In the genomic region with DNA sequence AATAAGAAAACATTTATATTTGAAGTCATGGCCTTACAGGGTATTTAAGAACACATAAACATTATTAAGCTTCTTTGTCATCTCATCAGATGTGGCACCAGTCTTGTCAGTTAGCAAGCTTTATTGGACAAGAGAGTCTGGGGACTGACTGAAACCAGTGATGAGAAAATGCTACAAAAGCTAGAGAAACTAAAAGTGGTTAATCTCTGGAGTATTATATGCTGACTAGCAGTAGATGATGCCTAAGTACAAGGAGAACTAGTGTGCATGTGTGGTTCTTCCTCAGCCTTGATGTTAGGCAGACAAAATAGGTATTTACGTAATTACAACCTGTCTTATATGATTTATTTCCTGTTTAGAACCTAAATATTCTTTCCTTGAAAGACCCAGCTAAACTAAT, we compare ENCODE assay signal across 18 cellular contexts.
DNase-seq lines count a peak whose midpoint lies in the region; ATAC-seq, FAIRE-seq and TF ChIP-seq lines count a peak whose summit lies in the region.
"Had no signal": no experiment of that assay in that cellular context is flagged by ENCODE, and none has a peak within 500 bp of the region (broad histone marks: within the 10 kb centered on the region; RNA-seq: fewer than 3 reads in every experiment).

No MANE protein-coding gene starts in this region.

- RAD21 ChIA-PET in GM12878 (lab: Charles Lee; ENCODE audit: unreplicated experiment): no interaction called here

- H3K4me3 ChIP-seq in GM12878: no peak overlapping the region
- H3K4me3 ChIP-seq: GM23338 had no signal

- no peaks in the 10 kb centered on the region for H3K27me3 ChIP-seq in GM12878 (replicated peaks in 1 of 2; ENCODE audit: control insufficient read depth in 2 of 2, insufficient read depth in 2 of 2, low read length in 1 of 2)

- no peaks in the 10 kb centered on the region for H3K36me3 ChIP-seq in GM12878 (ENCODE audit: control insufficient read depth in 2 of 2, insufficient read depth in 2 of 2, low read length in 1 of 2)

- no peaks in the 10 kb centered on the region for H3K79me2 ChIP-seq in GM12878 (ENCODE audit: control insufficient read depth, insufficient read depth, low read length)

- no peak for TF ChIP-seq CTCF in GM12878 (IDR thresholded peaks at IDR 0.05 in 2 of 3, conservative IDR thresholded peaks at IDR 0.05 in 1 of 3; ENCODE audit: control insufficient read depth in 2 of 3, extremely low read depth in 1 of 3, insufficient read depth in 1 of 3, low read depth in 3 of 3, low read length in 3 of 3)

- no peaks in the 10 kb centered on the region for H4K20me1 ChIP-seq in GM12878 (ENCODE audit: control insufficient read depth, insufficient read depth)

- TF ChIP-seq EP300 in GM12878 (IDR thresholded peaks at IDR 0.05; ENCODE audit: borderline replicate concordance in 1 of 2, control insufficient read depth in 1 of 2, low read depth in 2 of 2, low read length in 2 of 2): no peak

- POLR2A ChIA-PET in GM12878 (lab: Charles Lee): interaction anchor here (0.6 kb wide), 1 partner anchor 176 kb away, joined by 6 read pairs; no protein-coding TSS in a partner anchor

- H3K4me2 ChIP-seq in GM12878 (ENCODE audit: control insufficient read depth, insufficient read depth): no peak overlapping the region
- H3K4me2 ChIP-seq: GM23338 had no signal

- in situ Hi-C loops in GM12878 (cut with MboI): no loop called here
- in situ Hi-C loops in G401 (cut with HindIII; ENCODE audit: low sequenced_read_pairs): no loop called here

- SMC1A ChIA-PET in GM12878 (lab: Charles Lee; ENCODE audit: uncharacterized antibody, unreplicated experiment): interaction anchor here (0.9 to 2.0 kb wide), 11 partner anchors 9 to 174 kb away, joined by 3 to 9 read pairs (median 4); no protein-coding TSS in a partner anchor

- ATAC-seq in GM18498 (IDR thresholded peaks at IDR 0.05; ENCODE audit: unreplicated experiment): peak; percentile 74
- ATAC-seq in GM18909 (IDR thresholded peaks at IDR 0.05; ENCODE audit: poor library complexity, unreplicated experiment): peak; percentile 62
- peak; percentile 55 for ATAC-seq in HG02852 (IDR thresholded peaks at IDR 0.05; ENCODE audit: unreplicated experiment)
- ATAC-seq in GM12878: peak; percentile 88
- ATAC-seq: GM23338, HCT116 had no signal

- no peak overlapping the region for H3K9ac ChIP-seq in GM12878 (ENCODE audit: control insufficient read depth, insufficient read depth, low read length)

- BruUV-seq in GM12878 (replicated peaks; lab: Mats Ljungman, UMichigan): no TSS peak

- no peak for FAIRE-seq in GM12878 (lab: Jason Lieb, UNC)
- FAIRE-seq: GM18507 had no signal

- no peaks in the 10 kb centered on the region for H3K4me1 ChIP-seq in GM12878 (ENCODE audit: control insufficient read depth, insufficient read depth, low read length)

- no peak for TF ChIP-seq POLR2A in GM12878 (IDR thresholded peaks at IDR 0.05; ENCODE audit: low read depth, low read length)

- intact Hi-C loops in GM12878 (cut with micrococcal nuclease; ENCODE audit: unreplicated experiment): no loop called here
- intact Hi-C loops in posterior vena cava (cut with DNase I): no loop called here

- H3K27ac ChIP-seq in GM12878 (ENCODE audit: control insufficient read depth, insufficient read depth): no peak overlapping the region

- no peak overlapping the region for H2AFZ ChIP-seq in GM12878 (ENCODE audit: control insufficient read depth, low read depth, low read length)
- H2AFZ ChIP-seq: GM23338 had no signal

- CTCF ChIA-PET in GM12878 (lab: Yijun Ruan, JAX): interaction anchor here (1.0 to 1.4 kb wide), 5 partner anchors 9 to 192 kb away, joined by 3 to 4 read pairs (median 3); no protein-coding TSS in a partner anchor

- DNase-seq in GM12878 (ENCODE audit: low read depth, low spot score) (no peak), posterior vena cava (ENCODE audit: low spot score) (no peak), cortex of kidney (lab: John Stamatoyannopoulos, UW) (no peak), G401 (ENCODE audit: low spot score) (no peak)
- no peak for DNase-seq in stimulated activated CD4-positive, alpha-beta T cell treated with anti-CD3 and anti-CD28 coated beads, Interleukin-2, amount 100 ng/mL, for 48 hours
- DNase-seq: C1 segment of cervical spinal cord; CD4-positive, alpha-beta memory T cell; COR-L47; DMS153; DND-41; GDM1; H9 had no signal

- TF ChIP-seq RAD21 in GM12878 (IDR thresholded peaks at IDR 0.05; ENCODE audit: insufficient read depth, low read depth, low read length): no peak

- 100% methylated on average over 1 of the region's 1 CpG for WGBS in GM12878 (ENCODE audit: insufficient coverage, insufficient replicate concordance, low lambda C conversion rate, missing lambda C conversion rate)

- no peaks in the 10 kb centered on the region; the same call in 2 of the 3 replicates for H3K9me3 ChIP-seq in GM12878 (replicated peaks; ENCODE audit: control insufficient read depth, insufficient read depth, low read length)

TF ChIP-seq in GM12878, 131 proteins besides CTCF, POLR2A, EP300 and RAD21:
- TF ChIP-seq ASH2L (IDR thresholded peaks at IDR 0.05; ENCODE audit: borderline replicate concordance, low read depth) (no peak), BCL11A (IDR thresholded peaks at IDR 0.05; ENCODE audit: low read depth, low read length) (no peak), RBBP5 (conservative IDR thresholded peaks at IDR 0.05) (no peak), HDAC6 (IDR thresholded peaks at IDR 0.05; ENCODE audit: unreplicated experiment) (no peak), ZNF24 (IDR thresholded peaks at IDR 0.05) (no peak), SIX5 (IDR thresholded peaks at IDR 0.05; ENCODE audit: low read depth, low read length, severe bottlenecking) (no peak)
- TF ChIP-seq, protein P1, sequence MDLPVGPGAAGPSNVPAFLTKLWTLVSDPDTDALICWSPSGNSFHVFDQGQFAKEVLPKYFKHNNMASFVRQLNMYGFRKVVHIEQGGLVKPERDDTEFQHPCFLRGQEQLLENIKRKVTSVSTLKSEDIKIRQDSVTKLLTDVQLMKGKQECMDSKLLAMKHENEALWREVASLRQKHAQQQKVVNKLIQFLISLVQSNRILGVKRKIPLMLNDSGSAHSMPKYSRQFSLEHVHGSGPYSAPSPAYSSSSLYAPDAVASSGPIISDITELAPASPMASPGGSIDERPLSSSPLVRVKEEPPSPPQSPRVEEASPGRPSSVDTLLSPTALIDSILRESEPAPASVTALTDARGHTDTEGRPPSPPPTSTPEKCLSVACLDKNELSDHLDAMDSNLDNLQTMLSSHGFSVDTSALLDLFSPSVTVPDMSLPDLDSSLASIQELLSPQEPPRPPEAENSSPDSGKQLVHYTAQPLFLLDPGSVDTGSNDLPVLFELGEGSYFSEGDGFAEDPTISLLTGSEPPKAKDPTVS (IDR thresholded peaks at IDR 0.05; ENCODE audit: low read depth, low read length): no peak
- TF ChIP-seq, protein P2, sequence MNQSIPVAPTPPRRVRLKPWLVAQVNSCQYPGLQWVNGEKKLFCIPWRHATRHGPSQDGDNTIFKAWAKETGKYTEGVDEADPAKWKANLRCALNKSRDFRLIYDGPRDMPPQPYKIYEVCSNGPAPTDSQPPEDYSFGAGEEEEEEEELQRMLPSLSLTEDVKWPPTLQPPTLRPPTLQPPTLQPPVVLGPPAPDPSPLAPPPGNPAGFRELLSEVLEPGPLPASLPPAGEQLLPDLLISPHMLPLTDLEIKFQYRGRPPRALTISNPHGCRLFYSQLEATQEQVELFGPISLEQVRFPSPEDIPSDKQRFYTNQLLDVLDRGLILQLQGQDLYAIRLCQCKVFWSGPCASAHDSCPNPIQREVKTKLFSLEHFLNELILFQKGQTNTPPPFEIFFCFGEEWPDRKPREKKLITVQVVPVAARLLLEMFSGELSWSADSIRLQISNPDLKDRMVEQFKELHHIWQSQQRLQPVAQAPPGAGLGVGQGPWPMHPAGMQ (IDR thresholded peaks at IDR 0.05; ENCODE audit: borderline replicate concordance): no peak
- TF ChIP-seq, protein P3, sequence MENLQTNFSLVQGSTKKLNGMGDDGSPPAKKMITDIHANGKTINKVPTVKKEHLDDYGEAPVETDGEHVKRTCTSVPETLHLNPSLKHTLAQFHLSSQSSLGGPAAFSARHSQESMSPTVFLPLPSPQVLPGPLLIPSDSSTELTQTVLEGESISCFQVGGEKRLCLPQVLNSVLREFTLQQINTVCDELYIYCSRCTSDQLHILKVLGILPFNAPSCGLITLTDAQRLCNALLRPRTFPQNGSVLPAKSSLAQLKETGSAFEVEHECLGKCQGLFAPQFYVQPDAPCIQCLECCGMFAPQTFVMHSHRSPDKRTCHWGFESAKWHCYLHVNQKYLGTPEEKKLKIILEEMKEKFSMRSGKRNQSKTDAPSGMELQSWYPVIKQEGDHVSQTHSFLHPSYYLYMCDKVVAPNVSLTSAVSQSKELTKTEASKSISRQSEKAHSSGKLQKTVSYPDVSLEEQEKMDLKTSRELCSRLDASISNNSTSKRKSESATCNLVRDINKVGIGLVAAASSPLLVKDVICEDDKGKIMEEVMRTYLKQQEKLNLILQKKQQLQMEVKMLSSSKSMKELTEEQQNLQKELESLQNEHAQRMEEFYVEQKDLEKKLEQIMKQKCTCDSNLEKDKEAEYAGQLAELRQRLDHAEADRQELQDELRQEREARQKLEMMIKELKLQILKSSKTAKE (IDR thresholded peaks at IDR 0.05; ENCODE audit: low read depth, poor library complexity, severe bottlenecking): no peak
- TF ChIP-seq, protein P4, sequence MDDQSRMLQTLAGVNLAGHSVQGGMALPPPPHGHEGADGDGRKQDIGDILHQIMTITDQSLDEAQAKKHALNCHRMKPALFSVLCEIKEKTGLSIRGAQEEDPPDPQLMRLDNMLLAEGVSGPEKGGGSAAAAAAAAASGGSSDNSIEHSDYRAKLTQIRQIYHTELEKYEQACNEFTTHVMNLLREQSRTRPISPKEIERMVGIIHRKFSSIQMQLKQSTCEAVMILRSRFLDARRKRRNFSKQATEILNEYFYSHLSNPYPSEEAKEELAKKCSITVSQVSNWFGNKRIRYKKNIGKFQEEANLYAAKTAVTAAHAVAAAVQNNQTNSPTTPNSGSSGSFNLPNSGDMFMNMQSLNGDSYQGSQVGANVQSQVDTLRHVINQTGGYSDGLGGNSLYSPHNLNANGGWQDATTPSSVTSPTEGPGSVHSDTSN (IDR thresholded peaks at IDR 0.05; ENCODE audit: insufficient replicate concordance, low read depth, low read length): no peak
